In the genomic region with DNA sequence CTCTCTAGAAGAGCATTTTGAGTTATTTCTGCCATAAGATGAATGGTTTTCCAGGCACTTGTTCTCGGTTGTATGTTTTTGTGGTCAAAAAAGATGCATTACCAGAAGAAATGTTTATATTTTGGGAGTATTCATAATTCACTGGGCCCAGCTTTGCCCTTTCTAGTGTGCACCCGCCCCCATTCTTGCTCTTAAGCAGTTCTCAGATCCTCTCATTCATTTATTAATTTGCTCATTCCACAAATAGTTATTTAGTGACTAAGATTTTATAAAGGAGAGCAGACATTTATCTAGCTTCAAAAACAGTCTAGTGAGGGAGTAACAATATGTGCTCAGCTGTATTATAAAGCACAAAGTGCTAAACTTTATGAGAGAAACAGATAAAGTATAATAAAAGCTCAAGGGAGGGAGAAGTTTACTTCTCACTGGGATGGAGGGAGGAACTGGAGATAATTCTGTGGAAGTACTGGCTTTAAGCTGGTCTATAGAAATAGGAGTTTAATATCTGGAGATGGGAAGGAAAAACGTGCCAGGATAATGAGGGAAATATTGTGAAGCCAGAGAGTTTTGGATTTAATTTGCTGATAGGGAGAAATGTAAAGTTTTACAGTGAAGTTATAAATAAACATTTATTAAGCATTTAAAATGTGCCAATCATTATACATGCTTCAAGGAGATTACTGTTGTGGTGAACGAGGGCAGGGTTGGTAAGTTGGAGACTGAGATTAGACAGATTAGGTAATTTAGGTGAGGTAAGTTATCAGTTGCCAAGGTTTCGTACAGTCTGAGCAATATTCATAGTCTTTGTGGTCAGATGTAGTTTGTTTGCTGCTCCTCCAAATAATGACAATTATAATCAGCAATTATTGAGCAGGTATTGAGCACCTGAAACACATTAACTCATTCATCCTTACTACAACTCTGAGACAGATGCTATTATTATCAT, we compare ENCODE assay signal across 1 cellular context.
A peak's percentile ranks its signal among the peaks of the same experiment; 100 is the strongest.
TF ChIP-seq lines count a peak whose summit lies in the region.

No MANE protein-coding gene starts in this region.

TF ChIP-seq in GM12878, 131 proteins besides CTCF, POLR2A, EP300 and RAD21 (continued from another document):
- TF ChIP-seq PRDM15 (CRISPR knock-in tag; IDR thresholded peaks at IDR 0.05): no peak
- no peak for TF ChIP-seq KLF5 (IDR thresholded peaks at IDR 0.05; ENCODE audit: partially characterized antibody)
- peak; percentile 41; the same call in 1 of the 2 replicates for TF ChIP-seq BCL11A (IDR thresholded peaks at IDR 0.05; ENCODE audit: low read depth, low read length)
- TF ChIP-seq, protein P1, sequence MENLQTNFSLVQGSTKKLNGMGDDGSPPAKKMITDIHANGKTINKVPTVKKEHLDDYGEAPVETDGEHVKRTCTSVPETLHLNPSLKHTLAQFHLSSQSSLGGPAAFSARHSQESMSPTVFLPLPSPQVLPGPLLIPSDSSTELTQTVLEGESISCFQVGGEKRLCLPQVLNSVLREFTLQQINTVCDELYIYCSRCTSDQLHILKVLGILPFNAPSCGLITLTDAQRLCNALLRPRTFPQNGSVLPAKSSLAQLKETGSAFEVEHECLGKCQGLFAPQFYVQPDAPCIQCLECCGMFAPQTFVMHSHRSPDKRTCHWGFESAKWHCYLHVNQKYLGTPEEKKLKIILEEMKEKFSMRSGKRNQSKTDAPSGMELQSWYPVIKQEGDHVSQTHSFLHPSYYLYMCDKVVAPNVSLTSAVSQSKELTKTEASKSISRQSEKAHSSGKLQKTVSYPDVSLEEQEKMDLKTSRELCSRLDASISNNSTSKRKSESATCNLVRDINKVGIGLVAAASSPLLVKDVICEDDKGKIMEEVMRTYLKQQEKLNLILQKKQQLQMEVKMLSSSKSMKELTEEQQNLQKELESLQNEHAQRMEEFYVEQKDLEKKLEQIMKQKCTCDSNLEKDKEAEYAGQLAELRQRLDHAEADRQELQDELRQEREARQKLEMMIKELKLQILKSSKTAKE (IDR thresholded peaks at IDR 0.05; ENCODE audit: low read depth, poor library complexity, severe bottlenecking): no peak
- no peak for TF ChIP-seq CREB1 (IDR thresholded peaks at IDR 0.05; ENCODE audit: low read depth)
- TF ChIP-seq TCF7 (IDR thresholded peaks at IDR 0.05; ENCODE audit: borderline replicate concordance): 0 out of 2 replicates have a peak, but pooled peaks have one; percentile 19
- 0 out of 4 replicates have a peak, but pooled peaks of 1 of the 2 experiments have one; percentile 33 for TF ChIP-seq IKZF2 (IDR thresholded peaks at IDR 0.05)
- no peak for TF ChIP-seq MAX (IDR thresholded peaks at IDR 0.05; ENCODE audit: low read depth, low read length)
- TF ChIP-seq, protein P2, sequence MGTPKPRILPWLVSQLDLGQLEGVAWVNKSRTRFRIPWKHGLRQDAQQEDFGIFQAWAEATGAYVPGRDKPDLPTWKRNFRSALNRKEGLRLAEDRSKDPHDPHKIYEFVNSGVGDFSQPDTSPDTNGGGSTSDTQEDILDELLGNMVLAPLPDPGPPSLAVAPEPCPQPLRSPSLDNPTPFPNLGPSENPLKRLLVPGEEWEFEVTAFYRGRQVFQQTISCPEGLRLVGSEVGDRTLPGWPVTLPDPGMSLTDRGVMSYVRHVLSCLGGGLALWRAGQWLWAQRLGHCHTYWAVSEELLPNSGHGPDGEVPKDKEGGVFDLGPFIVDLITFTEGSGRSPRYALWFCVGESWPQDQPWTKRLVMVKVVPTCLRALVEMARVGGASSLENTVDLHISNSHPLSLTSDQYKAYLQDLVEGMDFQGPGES (IDR thresholded peaks at IDR 0.05): no peak
- TF ChIP-seq MXI1 (IDR thresholded peaks at IDR 0.05; ENCODE audit: low read depth, low read length): no peak
- TF ChIP-seq ETV6 (conservative IDR thresholded peaks at IDR 0.05 in 1 of 2, IDR thresholded peaks at IDR 0.05 in 1 of 2; ENCODE audit: borderline replicate concordance in 1 of 2, low read depth in 1 of 2): no peak
- no peak for TF ChIP-seq HSF1 (IDR thresholded peaks at IDR 0.05; ENCODE audit: low read depth, low read length)
- TF ChIP-seq MTA3 (IDR thresholded peaks at IDR 0.05; ENCODE audit: borderline replicate concordance, low read length): no peak
- TF ChIP-seq SMARCA5 (IDR thresholded peaks at IDR 0.05): no peak
- TF ChIP-seq HDGF (IDR thresholded peaks at IDR 0.05): no peak
- TF ChIP-seq ZNF384 (IDR thresholded peaks at IDR 0.05; ENCODE audit: borderline replicate concordance, low read depth, low read length): no peak
- no peak for TF ChIP-seq HDAC6 (IDR thresholded peaks at IDR 0.05; ENCODE audit: unreplicated experiment)
- no peak for TF ChIP-seq ZNF622 (IDR thresholded peaks at IDR 0.05)
- no peak for TF ChIP-seq RCOR1 (conservative IDR thresholded peaks at IDR 0.05; ENCODE audit: low read depth, low read length)
